15 cellular contexts compared by ENCODE assay signal in the genomic region with DNA sequence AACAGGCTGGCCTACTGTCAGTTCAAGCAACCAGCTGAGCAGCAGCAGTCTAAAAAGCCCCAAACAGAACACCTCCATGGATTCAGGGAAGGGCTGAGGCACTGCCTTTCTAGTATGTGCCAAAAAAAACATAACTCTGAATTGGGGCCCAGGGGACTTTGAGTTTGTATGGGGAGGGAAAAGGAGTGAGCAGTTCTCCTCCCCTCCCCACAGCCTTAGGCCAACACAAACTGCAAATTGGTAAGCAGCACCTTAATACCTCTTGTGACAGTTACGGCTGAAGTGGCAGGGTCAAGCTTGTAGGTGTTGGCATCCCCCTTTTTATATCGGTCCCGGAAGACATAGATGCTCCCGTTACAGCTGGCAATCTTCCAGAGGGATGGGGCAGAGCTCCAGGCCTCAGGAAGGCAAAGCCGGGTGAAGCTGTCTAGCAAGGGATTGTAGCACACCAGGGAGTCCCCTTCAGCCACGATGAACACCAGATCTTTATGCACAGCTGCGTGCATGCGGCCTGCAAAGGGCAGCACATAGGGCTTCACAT. TPM values are rescaled to one million over a fixed set of nuclear protein-coding genes. Genes with fewer than 3 reads are reported as not detected.
DNase-seq lines count a peak whose midpoint lies in the region; ATAC-seq, FAIRE-seq and TF ChIP-seq lines count a peak whose summit lies in the region.
"Had no signal": no experiment of that assay in that cellular context is flagged by ENCODE, and none has a peak within 500 bp of the region (broad histone marks: within the 10 kb centered on the region; RNA-seq: fewer than 3 reads in every experiment).

No MANE protein-coding gene starts in this region.

- H4K20me1 ChIP-seq in HepG2 (ENCODE audit: insufficient read depth, low read length) (no peaks in the 10 kb centered on the region), PC-3 (ENCODE audit: low read length) (peaks cover 7% of the 10 kb centered on the region)

- no peaks in the 10 kb centered on the region for H3K9me2 ChIP-seq in PC-3 (replicated peaks; ENCODE audit: low read length)

- POLR2A ChIA-PET in HepG2 (lab: Yijun Ruan, JAX) (no interaction called here), PC-3 (lab: Charles Lee; ENCODE audit: unreplicated experiment) (no interaction called here)

- H3K9me3 ChIP-seq in HepG2 (ENCODE audit: low read length) (no peaks in the 10 kb centered on the region), upper lobe of right lung (no peaks in the 10 kb centered on the region), PC-3 (ENCODE audit: low read length) (no peaks in the 10 kb centered on the region)
- H3K9me3 ChIP-seq: pancreas had no signal

- H3K79me2 ChIP-seq in HepG2 (ENCODE audit: insufficient read depth, low read length), result peaks cover 20% of the 10 kb centered on the region
- peaks cover 46% of the 10 kb centered on the region for H3K79me2 ChIP-seq in PC-3 (ENCODE audit: low read length)

- in situ Hi-C loops in HepG2 (cut with HindIII; ENCODE audit: extremely low pct_ligation_motif_present, low pct_unique_long_range_greater_than_20kb), result no loop called here

- WGBS in HepG2 (ENCODE audit: low lambda C conversion rate), result 100% methylated on average over 2 of the region's 8 CpGs

- peaks cover 7% of the 10 kb centered on the region for H3K4me1 ChIP-seq in HepG2 (ENCODE audit: insufficient read depth, low read length)
- H3K4me1 ChIP-seq in upper lobe of right lung, result peaks cover 14% of the 10 kb centered on the region
- H3K4me1 ChIP-seq in PC-3 (ENCODE audit: insufficient read depth, low read length), result peaks cover 9% of the 10 kb centered on the region

- DNase-seq in NCI-H345 (lab: John Stamatoyannopoulos, UW) (peak; percentile 27), NCI-H345 treated with DMSO at 0.1 percent for 48 hours (lab: John Stamatoyannopoulos, UW; ENCODE audit: unreplicated experiment) (no peak), cerebellum (ENCODE audit: low spot score) (peak; percentile 38), HepG2 (ENCODE audit: low spot score) (no peak), upper lobe of right lung (peak; percentile 50), HT-29 (ENCODE audit: low spot score) (no peak), PC-3 (no peak)
- DNase-seq: activated CD4-positive, alpha-beta T cell treated with anti-CD3 and anti-CD28 coated beads for 48 hours; Calu3; glutamatergic neuron; NCI-H146; stimulated activated CD4-positive, alpha-beta T cell treated with anti-CD3 and anti-CD28 coated beads, Interleukin-4, amount 100 ng/mL, for 24 hours had no signal

- ATAC-seq in HepG2, result no peak
- no peak for ATAC-seq in upper lobe of right lung
- no peak for ATAC-seq in GM21526 (IDR thresholded peaks at IDR 0.05; ENCODE audit: low FRiP score, unreplicated experiment)
- no peak for ATAC-seq in PC-3
- ATAC-seq: pancreas had no signal

- BruUV-seq in HepG2 (replicated peaks; lab: Mats Ljungman, UMichigan), result no TSS peak
- BruUV-seq in PC-3 (replicated peaks; lab: Mats Ljungman, UMichigan), result no TSS peak

- TF ChIP-seq CTCF in HepG2 (CRISPR knock-in tag; IDR thresholded peaks at IDR 0.05) (no peak), upper lobe of right lung (IDR thresholded peaks at IDR 0.05) (no peak), PC-3 (conservative IDR thresholded peaks at IDR 0.05; ENCODE audit: low read depth, low read length) (no peak)

- intact Hi-C loops in HepG2 (cut with micrococcal nuclease; ENCODE audit: unreplicated experiment) (no loop called here), upper lobe of right lung (cut with DNase I) (no loop called here), PC-3 (cut with micrococcal nuclease) (no loop called here)

- H2AFZ ChIP-seq in HepG2 (ENCODE audit: low read length) (no peak overlapping the region), PC-3 (ENCODE audit: low read length) (no peak overlapping the region)

- H3K36me3 ChIP-seq in HepG2 (replicated peaks in 1 of 2; ENCODE audit: control insufficient read depth in 1 of 2, insufficient read depth in 2 of 2, low read length in 2 of 2) (peaks cover 12 to 47% of the 10 kb centered on the region in 2 experiments), upper lobe of right lung (peaks cover 73% of the 10 kb centered on the region), PC-3 (ENCODE audit: low read depth, low read length) (peaks cover 27% of the 10 kb centered on the region)

- H3K4me2 ChIP-seq in HepG2 (ENCODE audit: low read depth, low read length), result no peak overlapping the region
- H3K4me2 ChIP-seq in PC-3 (ENCODE audit: low read length), result no peak overlapping the region

- FAIRE-seq in HepG2 (lab: Jason Lieb, UNC), result no peak
- FAIRE-seq: pancreas had no signal

- H3K27me3 ChIP-seq in HepG2 (ENCODE audit: control insufficient read depth in 1 of 2, insufficient read depth in 2 of 2, low read length in 2 of 2) (no peaks in the 10 kb centered on the region), upper lobe of right lung (no peaks in the 10 kb centered on the region), PC-3 (ENCODE audit: low read length) (no peaks in the 10 kb centered on the region)
- H3K27me3 ChIP-seq: pancreas had no signal

- TF ChIP-seq EP300 in HepG2 (IDR thresholded peaks at IDR 0.05; ENCODE audit: low read depth in 2 of 2, low read length in 2 of 2), result no peak
- no peak for TF ChIP-seq EP300 in HepG2 (CRISPR knock-in tag; IDR thresholded peaks at IDR 0.05; ENCODE audit: borderline replicate concordance)

- TF ChIP-seq RAD21 in HepG2 (CRISPR knock-in tag; IDR thresholded peaks at IDR 0.05), result no peak

- no peak for TF ChIP-seq POLR2A in HepG2 (IDR thresholded peaks at IDR 0.05; ENCODE audit: insufficient read depth in 1 of 2, low read depth in 2 of 2, low read length in 2 of 2)

- no peak overlapping the region for H3K4me3 ChIP-seq in HepG2 (replicated peaks in 1 of 3; ENCODE audit: insufficient read depth in 1 of 3, low read depth in 2 of 3, low read length in 3 of 3)
- H3K4me3 ChIP-seq in upper lobe of right lung, result no peak overlapping the region
- H3K4me3 ChIP-seq in PC-3 (ENCODE audit: low read length), result no peak overlapping the region
- H3K4me3 ChIP-seq: pancreas had no signal

- H3F3A ChIP-seq in PC-3 (ENCODE audit: low read length, unreplicated experiment), result no peaks in the 10 kb centered on the region

- H3K27ac ChIP-seq in HepG2 (ENCODE audit: extremely low read length, insufficient read depth, low read length), result no peak overlapping the region
- no peak overlapping the region for H3K27ac ChIP-seq in upper lobe of right lung
- no peak overlapping the region for H3K27ac ChIP-seq in PC-3 (ENCODE audit: low read length)
- H3K27ac ChIP-seq: 22Rv1, pancreas had no signal

- no peak overlapping the region for H3K9ac ChIP-seq in HepG2 (ENCODE audit: insufficient read depth, low read depth, low read length)
- no peak overlapping the region for H3K9ac ChIP-seq in PC-3 (ENCODE audit: low read length)

- CTCF ChIA-PET in HepG2 (lab: Yijun Ruan, JAX; ENCODE audit: low intra/inter-chr PET ratio, low total read pairs) (no interaction called here), PC-3 (lab: Charles Lee) (no interaction called here)

RNA-seq across cellular contexts. Expression of gene KBTBD4, which starts 6.0 kb away (rescaled TPM):
- total RNA-seq in cerebellum (24.4 TPM), HepG2 (2016; rRNA removed; fragmentation: Illumina TruSeq; extraction: Trizol) (12.8 and 16.3 TPM in 2 replicates), upper lobe of right lung (16.6 TPM), PC-3 (2014; rRNA removed) (9.2 and 9.8 TPM in 2 replicates)
- 1.7 and 3.2 TPM in 2 replicates for total RNA-seq in HepG2 (2016; cell fraction: cytosol; rRNA removed; fragmentation: Illumina TruSeq; extraction: Trizol; ENCODE audit: low read depth)
- 11.8 and 15.3 TPM in 2 replicates for total RNA-seq in HepG2 (2016; cell fraction: insoluble cytoplasmic fraction; rRNA removed; fragmentation: Illumina TruSeq; extraction: Trizol)
- total RNA-seq in HepG2 (2016; cell fraction: membrane; rRNA removed; fragmentation: Illumina TruSeq; extraction: Trizol), result 4.6 and 5.3 TPM in 2 replicates
- 6.6 and 6.7 TPM in 2 replicates for total RNA-seq in HepG2 (2016; cell fraction: nucleus; rRNA removed; fragmentation: Illumina TruSeq; extraction: Trizol)
- polyA plus RNA-seq in HepG2 (2011; rRNA removed), result 8.5 and 10.4 TPM in 2 replicates
- polyA plus RNA-seq in HepG2 (2011; cell fraction: cytosol; rRNA removed), result 10.7 and 10.9 TPM in 2 replicates
- 4.4 and 5.2 TPM in 2 replicates for polyA plus RNA-seq in HepG2 (2011; cell fraction: nucleus; rRNA removed)
- polyA plus RNA-seq in HepG2 (2012), result 6.3 and 8.1 TPM in 2 replicates
- polyA plus RNA-seq in HepG2 (2016; cell fraction: cytosol; fragmentation: Illumina TruSeq; extraction: Trizol; ENCODE audit: low read depth), result 0.88 and 1.1 TPM in 2 replicates
- polyA plus RNA-seq in HepG2 (2016; cell fraction: insoluble cytoplasmic fraction; fragmentation: Illumina TruSeq; extraction: Trizol; ENCODE audit: low read depth), result 13.5 and 13.9 TPM in 2 replicates
- polyA plus RNA-seq in HepG2 (2016; cell fraction: membrane; fragmentation: Illumina TruSeq; extraction: Trizol; ENCODE audit: low read depth), result 2.7 and 3.1 TPM in 2 replicates
- polyA plus RNA-seq in HepG2 (2016; cell fraction: nucleus; fragmentation: Illumina TruSeq; extraction: Trizol; ENCODE audit: insufficient read depth, low read depth), result 7.0 and 7.3 TPM in 2 replicates
- 23.9 and 78.0 TPM in 2 replicates for polyA minus RNA-seq in HepG2 (2011; rRNA and poly(A)+ RNA removed; ENCODE audit: low replicate concordance)
- polyA minus RNA-seq in HepG2 (2011; cell fraction: cytosol; rRNA and poly(A)+ RNA removed), result 6.1 and 7.7 TPM in 2 replicates
- 6.1 and 6.6 TPM in 2 replicates for polyA minus RNA-seq in HepG2 (2011; cell fraction: nucleus; rRNA and poly(A)+ RNA removed)
- 26.5 and 29.5 TPM in 2 replicates for total RNA-seq in HT-29 (2014; rRNA removed; shearing (Covaris generic))

RNA-seq across cellular contexts. Expression of gene NDUFS3, which starts 6.1 kb away (rescaled TPM):
- total RNA-seq in cerebellum, result 34.6 TPM
- 151 and 177 TPM in 2 replicates for total RNA-seq in HepG2 (2016; rRNA removed; fragmentation: Illumina TruSeq; extraction: Trizol)
- 63.9 and 66.7 TPM in 2 replicates for total RNA-seq in HepG2 (2016; cell fraction: cytosol; rRNA removed; fragmentation: Illumina TruSeq; extraction: Trizol; ENCODE audit: low read depth)
- 156 and 192 TPM in 2 replicates for total RNA-seq in HepG2 (2016; cell fraction: insoluble cytoplasmic fraction; rRNA removed; fragmentation: Illumina TruSeq; extraction: Trizol)
- total RNA-seq in HepG2 (2016; cell fraction: membrane; rRNA removed; fragmentation: Illumina TruSeq; extraction: Trizol), result 73.2 and 73.9 TPM in 2 replicates
- 95.2 and 101 TPM in 2 replicates for total RNA-seq in HepG2 (2016; cell fraction: nucleus; rRNA removed; fragmentation: Illumina TruSeq; extraction: Trizol)
- polyA plus RNA-seq in HepG2 (2011; rRNA removed), result 136 and 184 TPM in 2 replicates
- 250 and 309 TPM in 2 replicates for polyA plus RNA-seq in HepG2 (2011; cell fraction: cytosol; rRNA removed)
- polyA plus RNA-seq in HepG2 (2011; cell fraction: nucleus; rRNA removed), result 121 and 147 TPM in 2 replicates
- 68.1 and 104 TPM in 2 replicates for polyA plus RNA-seq in HepG2 (2012)
- 59.5 and 64.2 TPM in 2 replicates for polyA plus RNA-seq in HepG2 (2016; cell fraction: cytosol; fragmentation: Illumina TruSeq; extraction: Trizol; ENCODE audit: low read depth)
- polyA plus RNA-seq in HepG2 (2016; cell fraction: insoluble cytoplasmic fraction; fragmentation: Illumina TruSeq; extraction: Trizol; ENCODE audit: low read depth), result 207 and 214 TPM in 2 replicates
- 60.1 and 66.7 TPM in 2 replicates for polyA plus RNA-seq in HepG2 (2016; cell fraction: membrane; fragmentation: Illumina TruSeq; extraction: Trizol; ENCODE audit: low read depth)
- 195 and 196 TPM in 2 replicates for polyA plus RNA-seq in HepG2 (2016; cell fraction: nucleus; fragmentation: Illumina TruSeq; extraction: Trizol; ENCODE audit: insufficient read depth, low read depth)
- 139 and 344 TPM in 2 replicates for polyA minus RNA-seq in HepG2 (2011; rRNA and poly(A)+ RNA removed; ENCODE audit: low replicate concordance)
- 32.1 and 32.6 TPM in 2 replicates for polyA minus RNA-seq in HepG2 (2011; cell fraction: cytosol; rRNA and poly(A)+ RNA removed)
- polyA minus RNA-seq in HepG2 (2011; cell fraction: nucleus; rRNA and poly(A)+ RNA removed), result 45.3 and 46.7 TPM in 2 replicates
- 76.2 TPM for total RNA-seq in upper lobe of right lung
- total RNA-seq in HT-29 (2014; rRNA removed; shearing (Covaris generic)), result 144 and 149 TPM in 2 replicates
- total RNA-seq in PC-3 (2014; rRNA removed), result 120 and 166 TPM in 2 replicates

RNA-seq across cellular contexts. Expression of gene PTPMT1, which starts 7.4 kb away (rescaled TPM):
- total RNA-seq in cerebellum (19.7 TPM), HepG2 (2016; rRNA removed; fragmentation: Illumina TruSeq; extraction: Trizol) (91.5 and 129 TPM in 2 replicates), upper lobe of right lung (75.6 TPM), PC-3 (2014; rRNA removed) (167 and 212 TPM in 2 replicates)
- total RNA-seq in HepG2 (2016; cell fraction: cytosol; rRNA removed; fragmentation: Illumina TruSeq; extraction: Trizol; ENCODE audit: low read depth), result 298 and 321 TPM in 2 replicates
- total RNA-seq in HepG2 (2016; cell fraction: insoluble cytoplasmic fraction; rRNA removed; fragmentation: Illumina TruSeq; extraction: Trizol), result 81.6 and 129 TPM in 2 replicates
- total RNA-seq in HepG2 (2016; cell fraction: membrane; rRNA removed; fragmentation: Illumina TruSeq; extraction: Trizol), result 276 and 295 TPM in 2 replicates
- 68.5 and 73.1 TPM in 2 replicates for total RNA-seq in HepG2 (2016; cell fraction: nucleus; rRNA removed; fragmentation: Illumina TruSeq; extraction: Trizol)
- polyA plus RNA-seq in HepG2 (2011; rRNA removed), result 55.6 and 59.4 TPM in 2 replicates
- 75.6 and 88.6 TPM in 2 replicates for polyA plus RNA-seq in HepG2 (2011; cell fraction: cytosol; rRNA removed)
- 25.5 and 28.0 TPM in 2 replicates for polyA plus RNA-seq in HepG2 (2011; cell fraction: nucleus; rRNA removed)
- polyA plus RNA-seq in HepG2 (2012), result 46.9 and 52.6 TPM in 2 replicates
- 363 and 406 TPM in 2 replicates for polyA plus RNA-seq in HepG2 (2016; cell fraction: cytosol; fragmentation: Illumina TruSeq; extraction: Trizol; ENCODE audit: low read depth)
- polyA plus RNA-seq in HepG2 (2016; cell fraction: insoluble cytoplasmic fraction; fragmentation: Illumina TruSeq; extraction: Trizol; ENCODE audit: low read depth), result 80.1 and 94.0 TPM in 2 replicates
- polyA plus RNA-seq in HepG2 (2016; cell fraction: membrane; fragmentation: Illumina TruSeq; extraction: Trizol; ENCODE audit: low read depth), result 256 and 270 TPM in 2 replicates
- polyA plus RNA-seq in HepG2 (2016; cell fraction: nucleus; fragmentation: Illumina TruSeq; extraction: Trizol; ENCODE audit: insufficient read depth, low read depth), result 125 and 127 TPM in 2 replicates
- polyA minus RNA-seq in HepG2 (2011; rRNA and poly(A)+ RNA removed; ENCODE audit: low replicate concordance), result 42.4 and 68.4 TPM in 2 replicates
- polyA minus RNA-seq in HepG2 (2011; cell fraction: cytosol; rRNA and poly(A)+ RNA removed), result 19.5 and 22.2 TPM in 2 replicates
- 21.8 and 25.0 TPM in 2 replicates for polyA minus RNA-seq in HepG2 (2011; cell fraction: nucleus; rRNA and poly(A)+ RNA removed)
- total RNA-seq in HT-29 (2014; rRNA removed; shearing (Covaris generic)), result 193 and 201 TPM in 2 replicates

RNA-seq across cellular contexts. Expression of gene FAM180B, which starts 13.7 kb away (rescaled TPM):
- total RNA-seq in cerebellum (not detected), HepG2 (2016; rRNA removed; fragmentation: Illumina TruSeq; extraction: Trizol) (0.40 and 0.42 TPM in 2 replicates), upper lobe of right lung (not detected), PC-3 (2014; rRNA removed) (not detected in 2 replicates)
- 0.30 and 0.44 TPM in 2 replicates for total RNA-seq in HepG2 (2016; cell fraction: cytosol; rRNA removed; fragmentation: Illumina TruSeq; extraction: Trizol; ENCODE audit: low read depth)
- 0.26 TPM in 1 of 2 replicates, not detected in the other for total RNA-seq in HepG2 (2016; cell fraction: insoluble cytoplasmic fraction; rRNA removed; fragmentation: Illumina TruSeq; extraction: Trizol)
- 0.31 and 0.34 TPM in 2 replicates for total RNA-seq in HepG2 (2016; cell fraction: membrane; rRNA removed; fragmentation: Illumina TruSeq; extraction: Trizol)
- 0.34 and 0.37 TPM in 2 replicates for total RNA-seq in HepG2 (2016; cell fraction: nucleus; rRNA removed; fragmentation: Illumina TruSeq; extraction: Trizol)
- 0.72 and 1.0 TPM in 2 replicates for polyA plus RNA-seq in HepG2 (2011; rRNA removed)
- polyA plus RNA-seq in HepG2 (2011; cell fraction: cytosol; rRNA removed), result 0.46 and 0.60 TPM in 2 replicates
- polyA plus RNA-seq in HepG2 (2011; cell fraction: nucleus; rRNA removed), result 2.4 and 3.5 TPM in 2 replicates
- 0.45 and 0.86 TPM in 2 replicates for polyA plus RNA-seq in HepG2 (2012)
- 0.21 and 0.43 TPM in 2 replicates for polyA plus RNA-seq in HepG2 (2016; cell fraction: cytosol; fragmentation: Illumina TruSeq; extraction: Trizol; ENCODE audit: low read depth)
- polyA plus RNA-seq in HepG2 (2016; cell fraction: insoluble cytoplasmic fraction; fragmentation: Illumina TruSeq; extraction: Trizol; ENCODE audit: low read depth), result 0.16 TPM in 1 of 2 replicates, not detected in the other
- 0.38 and 0.40 TPM in 2 replicates for polyA plus RNA-seq in HepG2 (2016; cell fraction: membrane; fragmentation: Illumina TruSeq; extraction: Trizol; ENCODE audit: low read depth)
- polyA plus RNA-seq in HepG2 (2016; cell fraction: nucleus; fragmentation: Illumina TruSeq; extraction: Trizol; ENCODE audit: insufficient read depth, low read depth), result 0.56 and 0.70 TPM in 2 replicates
- 0.23 and 1.0 TPM in 2 replicates for polyA minus RNA-seq in HepG2 (2011; rRNA and poly(A)+ RNA removed; ENCODE audit: low replicate concordance)
- polyA minus RNA-seq in HepG2 (2011; cell fraction: cytosol; rRNA and poly(A)+ RNA removed), result not detected in 2 replicates
- 0.52 and 0.75 TPM in 2 replicates for polyA minus RNA-seq in HepG2 (2011; cell fraction: nucleus; rRNA and poly(A)+ RNA removed)
- not detected in 2 replicates for total RNA-seq in HT-29 (2014; rRNA removed; shearing (Covaris generic))
- total RNA-seq: Calu3 had no signal
- polyA plus RNA-seq: pancreas had no signal

RNA-seq across cellular contexts. Expression of gene CELF1, which starts 19.9 kb away (rescaled TPM):
- total RNA-seq in cerebellum (275 TPM), HepG2 (2016; rRNA removed; fragmentation: Illumina TruSeq; extraction: Trizol) (80.1 and 93.4 TPM in 2 replicates), upper lobe of right lung (97.5 TPM), PC-3 (2014; rRNA removed) (80.1 and 92.7 TPM in 2 replicates)
- total RNA-seq in HepG2 (2016; cell fraction: cytosol; rRNA removed; fragmentation: Illumina TruSeq; extraction: Trizol; ENCODE audit: low read depth), result 11.9 and 18.9 TPM in 2 replicates
- 79.6 and 87.8 TPM in 2 replicates for total RNA-seq in HepG2 (2016; cell fraction: insoluble cytoplasmic fraction; rRNA removed; fragmentation: Illumina TruSeq; extraction: Trizol)
- 21.9 and 25.0 TPM in 2 replicates for total RNA-seq in HepG2 (2016; cell fraction: membrane; rRNA removed; fragmentation: Illumina TruSeq; extraction: Trizol)
- 82.4 and 83.3 TPM in 2 replicates for total RNA-seq in HepG2 (2016; cell fraction: nucleus; rRNA removed; fragmentation: Illumina TruSeq; extraction: Trizol)
- polyA plus RNA-seq in HepG2 (2011; rRNA removed), result 69.0 and 70.4 TPM in 2 replicates
- 39.2 and 40.8 TPM in 2 replicates for polyA plus RNA-seq in HepG2 (2011; cell fraction: cytosol; rRNA removed)
- polyA plus RNA-seq in HepG2 (2011; cell fraction: nucleus; rRNA removed), result 119 and 122 TPM in 2 replicates
- 26.5 and 31.0 TPM in 2 replicates for polyA plus RNA-seq in HepG2 (2012)
- polyA plus RNA-seq in HepG2 (2016; cell fraction: cytosol; fragmentation: Illumina TruSeq; extraction: Trizol; ENCODE audit: low read depth), result 1.3 and 1.7 TPM in 2 replicates
- 45.5 and 54.9 TPM in 2 replicates for polyA plus RNA-seq in HepG2 (2016; cell fraction: insoluble cytoplasmic fraction; fragmentation: Illumina TruSeq; extraction: Trizol; ENCODE audit: low read depth)
- polyA plus RNA-seq in HepG2 (2016; cell fraction: membrane; fragmentation: Illumina TruSeq; extraction: Trizol; ENCODE audit: low read depth), result 4.2 and 6.0 TPM in 2 replicates
- 81.4 and 92.9 TPM in 2 replicates for polyA plus RNA-seq in HepG2 (2016; cell fraction: nucleus; fragmentation: Illumina TruSeq; extraction: Trizol; ENCODE audit: insufficient read depth, low read depth)
- 153 and 310 TPM in 2 replicates for polyA minus RNA-seq in HepG2 (2011; rRNA and poly(A)+ RNA removed; ENCODE audit: low replicate concordance)
- polyA minus RNA-seq in HepG2 (2011; cell fraction: cytosol; rRNA and poly(A)+ RNA removed), result 51.3 and 63.1 TPM in 2 replicates
- 123 and 152 TPM in 2 replicates for polyA minus RNA-seq in HepG2 (2011; cell fraction: nucleus; rRNA and poly(A)+ RNA removed)
- 104 and 123 TPM in 2 replicates for total RNA-seq in HT-29 (2014; rRNA removed; shearing (Covaris generic))

Comparison
In these comparisons a context has a peak if more than half of its experiments do, and no peak if none do; other contexts are left out.
1. DNase-seq: peak in NCI-H345 (single experiment), cerebellum (single experiment) and upper lobe of right lung (single experiment); none in NCI-H345 treated with DMSO at 0.1 percent for 48 hours (single experiment), HepG2 (single experiment), HT-29 (single experiment) and PC-3 (single experiment).